ENCODE assay signal across 22 cellular contexts in genomic region chr1:112761714-112762480, GRCh38. TPM values are rescaled to one million over a fixed set of nuclear protein-coding genes. Genes with fewer than 3 reads are reported as not detected.
DNase-seq lines count a peak whose midpoint lies in the region; ATAC-seq, FAIRE-seq and TF ChIP-seq lines count a peak whose summit lies in the region.
"Had no signal": no experiment of that assay in that cellular context is flagged by ENCODE, and none has a peak within 500 bp of the region (broad histone marks: within the 10 kb centered on the region; RNA-seq: fewer than 3 reads in every experiment).

No MANE protein-coding gene starts in this region.

- FAIRE-seq in keratinocyte (lab: Jason Lieb, UNC), result peak; percentile 69
- FAIRE-seq: A549, HTR-8/SVneo, urothelium cell line had no signal

- dilution Hi-C loops in keratinocyte (cut with MboI; ENCODE audit: extremely low pct_ligation_motif_present, low sequenced_read_pairs), result no loop called here

- H3K27me3 Mint-ChIP-seq in activated CD4-positive, alpha-beta T cell treated with anti-CD3 and anti-CD28 coated beads for 36 hours, result peaks cover 14% of the 10 kb centered on the region
- H3K27me3 Mint-ChIP-seq: activated CD4-positive, alpha-beta T cell treated with anti-CD3 and anti-CD28 coated beads, Interleukin-2, amount 10 ng/mL, durations not matched to agents 7 days and 5 days had no signal

- H3K4me3 ChIP-seq in RWPE2 (ENCODE audit: severe bottlenecking), result no peak overlapping the region
- H3K4me3 ChIP-seq in keratinocyte (ENCODE audit: control insufficient read depth in 2 of 3, extremely low read depth in 1 of 3, insufficient read depth in 2 of 3, low read depth in 1 of 3, low read length in 3 of 3), result peak overlapping the region in 1 of 3 experiments; percentile 5
- no peak overlapping the region for H3K4me3 ChIP-seq in thyroid gland (replicated peaks in 1 of 3)
- no peak overlapping the region for H3K4me3 ChIP-seq in HAP-1
- H3K4me3 ChIP-seq: A549, coronary artery, sigmoid colon had no signal

- intact Hi-C loops in activated CD4-positive, alpha-beta T cell treated with anti-CD3 and anti-CD28 coated beads for 36 hours (cut with DNase I, micrococcal nuclease), result no loop called here
- intact Hi-C loops in thyroid gland (cut with DNase I), result no loop called here

- no peak overlapping the region for H3K4me3 Mint-ChIP-seq in activated CD4-positive, alpha-beta T cell treated with anti-CD3 and anti-CD28 coated beads for 36 hours
- H3K4me3 Mint-ChIP-seq: activated CD4-positive, alpha-beta T cell treated with anti-CD3 and anti-CD28 coated beads, Interleukin-2, amount 10 ng/mL, durations not matched to agents 7 days and 5 days; CD8-positive, alpha-beta T cell; stimulated activated effector memory CD8-positive, alpha-beta T cell treated with anti-CD3 and anti-CD28 coated beads, Interleukin-12 subunit alpha, Interleukin-12 subunit beta, amount 100 ng/mL, for 72 hours had no signal

- peak overlapping the region; percentile 66 for H3K9ac ChIP-seq in keratinocyte (ENCODE audit: control insufficient read depth, extremely low read depth, insufficient read depth, low read length)

- WGBS in thyroid gland, 2 donors, result 58 to 69% methylated on average over 9 of the region's 9 CpGs

- peaks cover 19% of the 10 kb centered on the region for H3K4me1 ChIP-seq in RWPE2 (ENCODE audit: insufficient read depth, poor library complexity, severe bottlenecking)
- H3K4me1 ChIP-seq in keratinocyte (ENCODE audit: control insufficient read depth, extremely low read depth, insufficient read depth, low read length), result peaks cover 28% of the 10 kb centered on the region
- peaks cover 21 to 22% of the 10 kb centered on the region in 2 donors for H3K4me1 ChIP-seq in thyroid gland
- no peaks in the 10 kb centered on the region for H3K4me1 ChIP-seq in HAP-1
- H3K4me1 ChIP-seq: A549, sigmoid colon had no signal

- peak overlapping the region; percentile 82 for H3K4me2 ChIP-seq in keratinocyte (ENCODE audit: control insufficient read depth, extremely low read depth, insufficient read depth, low read depth, low read length)
- H3K4me2 ChIP-seq: A549 had no signal

- no peaks in the 10 kb centered on the region for H3K9me3 Mint-ChIP-seq in activated CD4-positive, alpha-beta T cell treated with anti-CD3 and anti-CD28 coated beads for 36 hours (ENCODE audit: low read depth)
- H3K9me3 Mint-ChIP-seq: activated CD4-positive, alpha-beta T cell treated with anti-CD3 and anti-CD28 coated beads, Interleukin-2, amount 10 ng/mL, durations not matched to agents 7 days and 5 days; CD8-positive, alpha-beta T cell had no signal

- no peak for TF ChIP-seq CTCF in RWPE2 (IDR thresholded peaks at IDR 0.05; ENCODE audit: poor library complexity, severe bottlenecking)
- no peak for TF ChIP-seq CTCF in keratinocyte (optimal IDR thresholded peaks at IDR 0.05 in 1 of 3, IDR thresholded peaks at IDR 0.05 in 1 of 3, conservative IDR thresholded peaks at IDR 0.05 in 1 of 3; ENCODE audit: extremely low read depth in 1 of 3, insufficient read depth in 2 of 3, low read length in 3 of 3)
- TF ChIP-seq CTCF in thyroid gland (IDR thresholded peaks at IDR 0.05), result no peak

- H3K36me3 ChIP-seq in RWPE2 (ENCODE audit: low read depth) (no peaks in the 10 kb centered on the region), keratinocyte (ENCODE audit: control insufficient read depth in 2 of 2, extremely low read depth in 1 of 2, insufficient read depth in 2 of 2, low read length in 2 of 2) (no peaks in the 10 kb centered on the region), thyroid gland (no peaks in the 10 kb centered on the region), HAP-1 (replicated peaks) (no peaks in the 10 kb centered on the region)
- H3K36me3 ChIP-seq: sigmoid colon had no signal

- no peaks in the 10 kb centered on the region for H3K9me1 ChIP-seq in keratinocyte (ENCODE audit: control insufficient read depth, extremely low read depth, insufficient read depth, low read length)

- DNase-seq in activated CD4-positive, alpha-beta T cell treated with anti-CD3 and anti-CD28 coated beads for 36 hours, result no peak
- no peak for DNase-seq in activated CD4-positive, alpha-beta T cell treated with anti-CD3 and anti-CD28 coated beads for 4 hours
- no peak for DNase-seq in RWPE2 (ENCODE audit: low spot score)
- no peak for DNase-seq in keratinocyte (ENCODE audit: low read depth, low spot score)
- peak in 1 of 2 donors; percentile 6 for DNase-seq in thyroid gland
- no peak for DNase-seq in stimulated activated CD4-positive, alpha-beta T cell treated with anti-CD3 and anti-CD28 coated beads, Interleukin-15, amount 100 ng/mL, for 24 hours
- DNase-seq in HAP-1 (ENCODE audit: low spot score in 2 of 2), result no peak
- no peak for DNase-seq in D341Med (ENCODE audit: low spot score)
- DNase-seq: activated CD4-positive, alpha-beta T cell treated with anti-CD3 and anti-CD28 coated beads, Interleukin-2, amount 10 ng/mL, durations not matched to agents 7 days and 5 days; activated T-cell treated with anti-CD3 and anti-CD28 coated beads, Interleukin-2, amount 50 U/mL, for 48 hours; CD8-positive, alpha-beta T cell; GDM1; hippocampal formation; left cardiac atrium; NCI-H1105 treated with DMSO at 0.1 percent for 48 hours; RPMI8226; sigmoid colon had no signal

- ATAC-seq in activated CD4-positive, alpha-beta T cell treated with anti-CD3 and anti-CD28 coated beads for 36 hours, result no peak
- peak; percentile 8; the same call in 1 of the 3 replicates for ATAC-seq in RWPE2 (ENCODE audit: low read depth)
- ATAC-seq: A549; CD8-positive, alpha-beta T cell; left cardiac atrium; stimulated activated effector memory CD8-positive, alpha-beta T cell treated with anti-CD3 and anti-CD28 coated beads, Interleukin-12 subunit alpha, Interleukin-12 subunit beta, amount 100 ng/mL, for 72 hours had no signal

- H3K79me2 ChIP-seq in keratinocyte (ENCODE audit: control insufficient read depth, insufficient read depth, low read length), result no peaks in the 10 kb centered on the region

- in situ Hi-C loops in HAP-1 (cut with MboI; ENCODE audit: low sequenced_read_pairs), result no loop called here

- POLR2A ChIA-PET in activated CD4-positive, alpha-beta T cell treated with anti-CD3 and anti-CD28 coated beads for 36 hours (lab: Charles Lee), result no interaction called here

- H4K20me1 ChIP-seq in keratinocyte (ENCODE audit: control insufficient read depth, extremely low read depth, insufficient read depth, low read length), result no peaks in the 10 kb centered on the region

- no peaks in the 10 kb centered on the region for H3K36me3 Mint-ChIP-seq in activated CD4-positive, alpha-beta T cell treated with anti-CD3 and anti-CD28 coated beads for 36 hours (ENCODE audit: low read depth)
- H3K36me3 Mint-ChIP-seq: CD8-positive, alpha-beta T cell; stimulated activated effector memory CD8-positive, alpha-beta T cell treated with anti-CD3 and anti-CD28 coated beads, Interleukin-12 subunit alpha, Interleukin-12 subunit beta, amount 100 ng/mL, for 72 hours had no signal

- H3K9me3 ChIP-seq in RWPE2 (ENCODE audit: severe bottlenecking) (no peaks in the 10 kb centered on the region), keratinocyte (ENCODE audit: control insufficient read depth, low read depth, low read length) (no peaks in the 10 kb centered on the region), thyroid gland (no peaks in the 10 kb centered on the region), HAP-1 (no peaks in the 10 kb centered on the region)
- H3K9me3 ChIP-seq: A549, sigmoid colon had no signal

- CTCF ChIA-PET in activated CD4-positive, alpha-beta T cell treated with anti-CD3 and anti-CD28 coated beads for 36 hours (lab: Charles Lee), result interaction anchor here (0.9 to 1.1 kb wide), 3 partner anchors 9 to 41 kb away, joined by 3 to 5 read pairs (median 3); no protein-coding TSS in a partner anchor

- peak overlapping the region; percentile 72 for H2AFZ ChIP-seq in keratinocyte (ENCODE audit: control insufficient read depth, low read length)

- H3K27ac ChIP-seq in RWPE2 (ENCODE audit: poor library complexity, severe bottlenecking) (peak overlapping the region; percentile 62), keratinocyte (ENCODE audit: control insufficient read depth, insufficient read depth, low read length) (peak overlapping the region; percentile 79), thyroid gland (peak overlapping the region; percentile 76 to 88 (median 87))
- H3K27ac ChIP-seq: A549, coronary artery, sigmoid colon had no signal

- peak overlapping the region; percentile 18 for H3K27ac Mint-ChIP-seq in activated CD4-positive, alpha-beta T cell treated with anti-CD3 and anti-CD28 coated beads for 36 hours
- H3K27ac Mint-ChIP-seq: activated CD4-positive, alpha-beta T cell treated with anti-CD3 and anti-CD28 coated beads, Interleukin-2, amount 10 ng/mL, durations not matched to agents 7 days and 5 days; CD8-positive, alpha-beta T cell; stimulated activated effector memory CD8-positive, alpha-beta T cell treated with anti-CD3 and anti-CD28 coated beads, Interleukin-12 subunit alpha, Interleukin-12 subunit beta, amount 100 ng/mL, for 72 hours had no signal

- no peak for TF ChIP-seq POLR2A in thyroid gland (IDR thresholded peaks at IDR 0.05)

- H3K4me1 Mint-ChIP-seq in activated CD4-positive, alpha-beta T cell treated with anti-CD3 and anti-CD28 coated beads for 36 hours, result no peaks in the 10 kb centered on the region
- H3K4me1 Mint-ChIP-seq: stimulated activated effector memory CD8-positive, alpha-beta T cell treated with anti-CD3 and anti-CD28 coated beads, Interleukin-12 subunit alpha, Interleukin-12 subunit beta, amount 100 ng/mL, for 72 hours had no signal

- H3K27me3 ChIP-seq in RWPE2 (ENCODE audit: insufficient read depth, poor library complexity, severe bottlenecking) (no peaks in the 10 kb centered on the region), keratinocyte (ENCODE audit: control insufficient read depth, extremely low read depth, insufficient read depth, low read length) (no peaks in the 10 kb centered on the region), thyroid gland (no peaks in the 10 kb centered on the region), HAP-1 (ENCODE audit: low read depth) (peaks cover 6% of the 10 kb centered on the region; the same call in 1 of the 2 replicates)

RNA-seq across cellular contexts. Expression of gene PPM1J, which starts 46.8 kb away (rescaled TPM):
- under 1 TPM; 0.75 to 0.88 TPM for total RNA-seq in activated CD4-positive, alpha-beta T cell treated with anti-CD3 and anti-CD28 coated beads for 36 hours
- polyA plus RNA-seq in keratinocyte, result 7.7 to 14.2 TPM (median 7.7 TPM) in 3 replicates
- polyA plus RNA-seq in keratinocyte (2011; ENCODE audit: low read depth), result 1.3 TPM
- 5.5 and 8.3 TPM in 2 replicates for polyA plus RNA-seq in keratinocyte (2011; cell fraction: cytosol; rRNA removed)
- 32.6 and 41.3 TPM in 2 replicates for polyA plus RNA-seq in keratinocyte (2011; cell fraction: nucleus; rRNA removed)
- polyA plus RNA-seq in keratinocyte (2012; ENCODE audit: low replicate concordance), result 7.1 and 7.8 TPM in 2 replicates
- 4.0 to 7.7 TPM (median 6.9 TPM) in 3 replicates for polyA minus RNA-seq in keratinocyte
- 6.9 TPM for polyA minus RNA-seq in keratinocyte (2011; cell fraction: cytosol; rRNA and poly(A)+ RNA removed)
- 3.6 and 3.9 TPM in 2 replicates for polyA minus RNA-seq in keratinocyte (2011; cell fraction: nucleus; rRNA and poly(A)+ RNA removed)
- total RNA-seq in thyroid gland, result 1 to 10 TPM; 1.7 to 4.8 (median 3.0) TPM
- total RNA-seq: activated CD4-positive, alpha-beta T cell treated with anti-CD3 and anti-CD28 coated beads, Interleukin-2, amount 10 ng/mL, durations not matched to agents 7 days and 5 days had no signal

RNA-seq across cellular contexts. Expression of gene RHOC, which starts 55.0 kb away (rescaled TPM):
- 10 to 100 TPM; 32.8 to 45.7 TPM for total RNA-seq in activated CD4-positive, alpha-beta T cell treated with anti-CD3 and anti-CD28 coated beads for 36 hours
- 639 to 942 TPM (median 813 TPM) in 3 replicates for polyA plus RNA-seq in keratinocyte
- polyA plus RNA-seq in keratinocyte (2011; ENCODE audit: low read depth), result 318 TPM
- 729 and 994 TPM in 2 replicates for polyA plus RNA-seq in keratinocyte (2011; cell fraction: cytosol; rRNA removed)
- polyA plus RNA-seq in keratinocyte (2011; cell fraction: nucleus; rRNA removed), result 447 and 491 TPM in 2 replicates
- polyA plus RNA-seq in keratinocyte (2012; ENCODE audit: low replicate concordance), result 415 and 728 TPM in 2 replicates
- 503 to 721 TPM (median 560 TPM) in 3 replicates for polyA minus RNA-seq in keratinocyte
- polyA minus RNA-seq in keratinocyte (2011; cell fraction: cytosol; rRNA and poly(A)+ RNA removed), result 621 TPM
- polyA minus RNA-seq in keratinocyte (2011; cell fraction: nucleus; rRNA and poly(A)+ RNA removed), result 137 and 149 TPM in 2 replicates
- total RNA-seq in thyroid gland, result 100 to 1,000 TPM; 125 to 188 (median 175) TPM
